8 cellular contexts compared by ENCODE assay signal in genomic region chr1:98468111-98468717, GRCh38.
DNase-seq lines count a peak whose midpoint lies in the region; ATAC-seq, FAIRE-seq and TF ChIP-seq lines count a peak whose summit lies in the region.

No MANE protein-coding gene starts in this region.

- no peak overlapping the region for H3K4me3 ChIP-seq in CD4-positive, CD25-positive, alpha-beta regulatory T cell (ENCODE audit: low read depth, low read length)
- H3K4me3 ChIP-seq in OCI-LY3 (ENCODE audit: low read length) (no peak overlapping the region), endothelial cell of umbilical vein (replicated peaks in 1 of 3; ENCODE audit: insufficient read depth in 1 of 3, low read depth in 1 of 3, low read length in 3 of 3) (no peak overlapping the region)
- no peak overlapping the region for H3K4me3 ChIP-seq in effector memory CD4-positive, alpha-beta T cell (ENCODE audit: insufficient read depth, low read depth, low read length, poor library complexity, severe bottlenecking)

- dilution Hi-C loops in endothelial cell of umbilical vein (cut with MboI; ENCODE audit: extremely low pct_ligation_motif_present, low sequenced_read_pairs), result no loop called here

- POLR2A ChIA-PET in endothelial cell of umbilical vein (lab: Charles Lee), result interaction anchor here (1.1 to 1.5 kb wide), 3 partner anchors 141 to 414 kb away, joined by 3 to 6 read pairs (median 3); no protein-coding TSS in a partner anchor
- POLR2A ChIA-PET in activated CD4-positive, alpha-beta T cell treated with anti-CD3 and anti-CD28 coated beads for 36 hours (lab: Charles Lee), result no interaction called here

- H4K20me1 ChIP-seq in OCI-LY3 (ENCODE audit: insufficient read depth, low read length) (no peaks in the 10 kb centered on the region), endothelial cell of umbilical vein (replicated peaks; ENCODE audit: control insufficient read depth, extremely low read depth, insufficient read depth, low read length) (no peaks in the 10 kb centered on the region)

- no peak for TF ChIP-seq POLR2A in endothelial cell of umbilical vein (IDR thresholded peaks at IDR 0.05; ENCODE audit: low read depth, low read length)

- no peak overlapping the region for H3K4me3 Mint-ChIP-seq in CD4-positive, CD25-positive, alpha-beta regulatory T cell
- H3K4me3 Mint-ChIP-seq in activated CD4-positive, alpha-beta T cell treated with anti-CD3 and anti-CD28 coated beads for 36 hours, result no peak overlapping the region
- no peak overlapping the region for H3K4me3 Mint-ChIP-seq in activated naive CD4-positive, alpha-beta T cell treated with anti-CD3 and anti-CD28 coated beads for 36 hours

- intact Hi-C loops in endothelial cell of umbilical vein (cut with micrococcal nuclease), result loop anchor here (1.0 to 10.0 kb wide), 10 partner anchors 145 to 1502 kb away; no protein-coding TSS in a partner anchor
- intact Hi-C loops in activated CD4-positive, alpha-beta T cell treated with anti-CD3 and anti-CD28 coated beads for 36 hours (cut with DNase I, micrococcal nuclease), result loop anchor here in 1 of 2 experiments (5.0 kb wide), 1 partner anchor 416 kb away; no protein-coding TSS in a partner anchor
- intact Hi-C loops in activated naive CD4-positive, alpha-beta T cell treated with anti-CD3 and anti-CD28 coated beads for 36 hours (cut with micrococcal nuclease), result loop anchor here (2.0 to 5.0 kb wide), 2 partner anchors 413 to 1501 kb away; no protein-coding TSS in a partner anchor

- no peaks in the 10 kb centered on the region for H3K4me1 Mint-ChIP-seq in CD4-positive, CD25-positive, alpha-beta regulatory T cell
- no peaks in the 10 kb centered on the region for H3K4me1 Mint-ChIP-seq in activated CD4-positive, alpha-beta T cell treated with anti-CD3 and anti-CD28 coated beads for 36 hours
- no peaks in the 10 kb centered on the region for H3K4me1 Mint-ChIP-seq in activated naive CD4-positive, alpha-beta T cell treated with anti-CD3 and anti-CD28 coated beads for 36 hours (ENCODE audit: low read depth)

- H3K9me3 Mint-ChIP-seq in CD4-positive, CD25-positive, alpha-beta regulatory T cell, result no peaks in the 10 kb centered on the region
- H3K9me3 Mint-ChIP-seq in activated CD4-positive, alpha-beta T cell treated with anti-CD3 and anti-CD28 coated beads for 36 hours (ENCODE audit: low read depth), result no peaks in the 10 kb centered on the region
- no peaks in the 10 kb centered on the region for H3K9me3 Mint-ChIP-seq in activated naive CD4-positive, alpha-beta T cell treated with anti-CD3 and anti-CD28 coated beads for 36 hours

- H3K27ac Mint-ChIP-seq in CD4-positive, CD25-positive, alpha-beta regulatory T cell, result no peak overlapping the region
- H3K27ac Mint-ChIP-seq in activated CD4-positive, alpha-beta T cell treated with anti-CD3 and anti-CD28 coated beads for 36 hours, result no peak overlapping the region
- no peak overlapping the region for H3K27ac Mint-ChIP-seq in activated naive CD4-positive, alpha-beta T cell treated with anti-CD3 and anti-CD28 coated beads for 36 hours

- peaks cover 9% of the 10 kb centered on the region for H3K27me3 Mint-ChIP-seq in CD4-positive, CD25-positive, alpha-beta regulatory T cell
- no peaks in the 10 kb centered on the region for H3K27me3 Mint-ChIP-seq in activated CD4-positive, alpha-beta T cell treated with anti-CD3 and anti-CD28 coated beads for 36 hours
- H3K27me3 Mint-ChIP-seq in activated naive CD4-positive, alpha-beta T cell treated with anti-CD3 and anti-CD28 coated beads for 36 hours (ENCODE audit: low read depth), result no peaks in the 10 kb centered on the region

- peak; percentile 41 for TF ChIP-seq CTCF in OCI-LY3 (IDR thresholded peaks at IDR 0.05; ENCODE audit: low read depth, low read length)
- peak; percentile 48 to 62 for TF ChIP-seq CTCF in endothelial cell of umbilical vein (IDR thresholded peaks at IDR 0.05; ENCODE audit: extremely low read depth in 1 of 2, insufficient read depth in 1 of 2, low read depth in 1 of 2, low read length in 2 of 2)

- H3K36me3 Mint-ChIP-seq in CD4-positive, CD25-positive, alpha-beta regulatory T cell, result no peaks in the 10 kb centered on the region
- H3K36me3 Mint-ChIP-seq in activated CD4-positive, alpha-beta T cell treated with anti-CD3 and anti-CD28 coated beads for 36 hours (ENCODE audit: low read depth), result no peaks in the 10 kb centered on the region
- H3K36me3 Mint-ChIP-seq in activated naive CD4-positive, alpha-beta T cell treated with anti-CD3 and anti-CD28 coated beads for 36 hours (ENCODE audit: low read depth), result no peaks in the 10 kb centered on the region

- peaks cover 2% of the 10 kb centered on the region for H3K27me3 ChIP-seq in CD4-positive, CD25-positive, alpha-beta regulatory T cell (ENCODE audit: control insufficient read depth, insufficient read depth, low read length)
- H3K27me3 ChIP-seq in OCI-LY3 (ENCODE audit: low read depth, low read length), result no peaks in the 10 kb centered on the region
- no peaks in the 10 kb centered on the region for H3K27me3 ChIP-seq in endothelial cell of umbilical vein (ENCODE audit: control insufficient read depth in 2 of 2, insufficient read depth in 2 of 2, low read length in 2 of 2)
- H3K27me3 ChIP-seq in effector memory CD4-positive, alpha-beta T cell (replicated peaks; ENCODE audit: control insufficient read depth, insufficient read depth, low read length, poor library complexity, severe bottlenecking), result no peaks in the 10 kb centered on the region

- peak in 2 of 3 donors; percentile 2 to 17 for DNase-seq in CD4-positive, CD25-positive, alpha-beta regulatory T cell
- DNase-seq in HCEC 1CT (peak; percentile 52), endothelial cell of umbilical vein (ENCODE audit: low read depth, low spot score) (peak; percentile 84), non-pigmented ciliary epithelial cell (ENCODE audit: low read depth) (peak; percentile 53)
- no peak for DNase-seq in activated CD4-positive, alpha-beta T cell treated with anti-CD3 and anti-CD28 coated beads for 36 hours
- DNase-seq in effector memory CD4-positive, alpha-beta T cell, result no peak
- no peak for DNase-seq in activated naive CD4-positive, alpha-beta T cell treated with anti-CD3 and anti-CD28 coated beads for 36 hours

- no peaks in the 10 kb centered on the region for H3K4me1 ChIP-seq in CD4-positive, CD25-positive, alpha-beta regulatory T cell (ENCODE audit: control insufficient read depth, insufficient read depth, low read length, poor library complexity, severe bottlenecking)
- H3K4me1 ChIP-seq in OCI-LY3 (ENCODE audit: low read length) (no peaks in the 10 kb centered on the region), endothelial cell of umbilical vein (ENCODE audit: control insufficient read depth, extremely low read depth, insufficient read depth, low read length) (peaks cover 7% of the 10 kb centered on the region)
- H3K4me1 ChIP-seq in effector memory CD4-positive, alpha-beta T cell (ENCODE audit: control insufficient read depth, insufficient read depth, low read length, poor library complexity, severe bottlenecking), result no peaks in the 10 kb centered on the region

- H3K79me2 ChIP-seq in OCI-LY3 (ENCODE audit: low read length), result no peaks in the 10 kb centered on the region
- H3K79me2 ChIP-seq in endothelial cell of umbilical vein (ENCODE audit: control insufficient read depth, insufficient read depth, low read length), result no peaks in the 10 kb centered on the region

- no peak overlapping the region for H3K27ac ChIP-seq in CD4-positive, CD25-positive, alpha-beta regulatory T cell (ENCODE audit: insufficient read depth, low read length, poor library complexity, severe bottlenecking)
- H3K27ac ChIP-seq in OCI-LY3 (ENCODE audit: low read length), result no peak overlapping the region
- peak overlapping the region; percentile 47 for H3K27ac ChIP-seq in endothelial cell of umbilical vein (ENCODE audit: insufficient read depth, low read depth, low read length)
- no peak overlapping the region for H3K27ac ChIP-seq in effector memory CD4-positive, alpha-beta T cell (ENCODE audit: insufficient read depth, low read length, poor library complexity, severe bottlenecking)

- no peaks in the 10 kb centered on the region for H3K36me3 ChIP-seq in CD4-positive, CD25-positive, alpha-beta regulatory T cell (ENCODE audit: control insufficient read depth, insufficient read depth, low read length)
- H3K36me3 ChIP-seq in OCI-LY3 (replicated peaks; ENCODE audit: low read depth, low read length) (no peaks in the 10 kb centered on the region), endothelial cell of umbilical vein (ENCODE audit: control insufficient read depth in 2 of 2, extremely low read depth in 1 of 2, insufficient read depth in 2 of 2, low read length in 2 of 2) (no peaks in the 10 kb centered on the region)
- no peaks in the 10 kb centered on the region for H3K36me3 ChIP-seq in effector memory CD4-positive, alpha-beta T cell (ENCODE audit: control insufficient read depth, insufficient read depth, low read length)

- H3K9ac ChIP-seq in OCI-LY3 (ENCODE audit: low read length) (no peak overlapping the region), endothelial cell of umbilical vein (replicated peaks; ENCODE audit: extremely low read depth, insufficient read depth, low read length) (peak overlapping the region; percentile 27)

- H3K9me1 ChIP-seq in endothelial cell of umbilical vein (replicated peaks; ENCODE audit: control insufficient read depth, extremely low read depth, insufficient read depth, low read length), result no peaks in the 10 kb centered on the region

- FAIRE-seq in endothelial cell of umbilical vein (lab: Jason Lieb, UNC), result no peak

- no peaks in the 10 kb centered on the region for H3K9me3 ChIP-seq in CD4-positive, CD25-positive, alpha-beta regulatory T cell (ENCODE audit: control insufficient read depth in 2 of 2, low read length in 2 of 2)
- H3K9me3 ChIP-seq in OCI-LY3 (ENCODE audit: insufficient read depth, low read length), result no peaks in the 10 kb centered on the region
- no peaks in the 10 kb centered on the region for H3K9me3 ChIP-seq in endothelial cell of umbilical vein (replicated peaks; ENCODE audit: control insufficient read depth, insufficient read depth, low read length)
- H3K9me3 ChIP-seq in effector memory CD4-positive, alpha-beta T cell (ENCODE audit: control insufficient read depth, low read length), result no peaks in the 10 kb centered on the region

- no peak overlapping the region for H3K4me2 ChIP-seq in OCI-LY3 (ENCODE audit: low read length)
- H3K4me2 ChIP-seq in endothelial cell of umbilical vein (ENCODE audit: insufficient read depth, low read length), result peak overlapping the region; percentile 22

- no TSS peak for BruUV-seq in endothelial cell of umbilical vein (replicated peaks; lab: Mats Ljungman, UMichigan)

- H2AFZ ChIP-seq in OCI-LY3 (ENCODE audit: low read depth, low read length), result no peak overlapping the region
- H2AFZ ChIP-seq in endothelial cell of umbilical vein (ENCODE audit: low read depth, low read length), result no peak overlapping the region

- ATAC-seq in CD4-positive, CD25-positive, alpha-beta regulatory T cell (ENCODE audit: low read depth in 2 of 2), result no peak
- ATAC-seq in activated CD4-positive, alpha-beta T cell treated with anti-CD3 and anti-CD28 coated beads for 36 hours, result no peak

- CTCF ChIA-PET in endothelial cell of umbilical vein (lab: Charles Lee), result interaction anchor here (0.5 to 4.6 kb wide), 147 partner anchors 9 to 1503 kb away, joined by 3 to 126 read pairs (median 4); partner anchors contain the start of gene DPYD
- CTCF ChIA-PET in activated CD4-positive, alpha-beta T cell treated with anti-CD3 and anti-CD28 coated beads for 36 hours (lab: Charles Lee), result interaction anchor here (0.9 to 1.4 kb wide), 4 partner anchors 12 to 1499 kb away, joined by 3 read pairs; no protein-coding TSS in a partner anchor
- CTCF ChIA-PET in activated naive CD4-positive, alpha-beta T cell treated with anti-CD3 and anti-CD28 coated beads for 36 hours (lab: Charles Lee), result interaction anchor here (0.5 kb wide), 1 partner anchor 1396 kb away, joined by 7 read pairs; no protein-coding TSS in a partner anchor

Comparison
In these comparisons a context has a peak if more than half of its experiments do, and no peak if none do; other contexts are left out.
1. DNase-seq: peak in CD4-positive, CD25-positive, alpha-beta regulatory T cell (2 of 3), HCEC 1CT (single experiment), endothelial cell of umbilical vein (single experiment) and non-pigmented ciliary epithelial cell (single experiment); none in activated CD4-positive, alpha-beta T cell treated with anti-CD3 and anti-CD28 coated beads for 36 hours (single experiment), effector memory CD4-positive, alpha-beta T cell (0 of 3) and activated naive CD4-positive, alpha-beta T cell treated with anti-CD3 and anti-CD28 coated beads for 36 hours (single experiment).